In the genomic region with DNA sequence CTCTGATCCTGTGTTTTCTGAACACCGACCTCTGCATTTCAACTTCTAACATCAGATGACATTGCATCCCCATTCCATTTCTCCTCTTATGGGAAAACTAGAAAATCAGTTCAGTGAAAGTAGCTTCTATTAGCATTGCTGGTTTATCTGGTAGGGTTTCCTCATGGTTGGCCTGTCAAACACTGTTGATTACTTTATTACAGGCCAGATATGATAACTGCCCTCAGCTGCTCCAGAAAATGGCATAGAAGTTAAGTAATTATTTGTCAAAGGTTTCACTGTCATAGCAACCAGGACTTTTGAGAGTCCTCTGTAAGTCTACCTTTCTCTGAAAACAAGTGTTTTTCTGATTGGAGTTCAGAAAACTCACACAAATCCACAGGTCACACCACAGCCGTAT, we compare ENCODE assay signal across 2 cellular contexts.
TF ChIP-seq lines count a peak whose summit lies in the region.

No MANE protein-coding gene starts in this region.

TF ChIP-seq in HEK293, 187 proteins besides CTCF, POLR2A, EP300 and RAD21:
- TF ChIP-seq SCRT1 (tag by site-specific recombination; IDR thresholded peaks at IDR 0.05; ENCODE audit: borderline replicate concordance) (no peak), ZNF624 (tag by site-specific recombination; IDR thresholded peaks at IDR 0.05) (no peak), KLF9 (tag by site-specific recombination; IDR thresholded peaks at IDR 0.05; ENCODE audit: low read depth) (no peak), PRDM1 (tag by site-specific recombination; IDR thresholded peaks at IDR 0.05) (peak; percentile 72), ZNF37A (tag by site-specific recombination; IDR thresholded peaks at IDR 0.05) (no peak), ZNF510 (tag by site-specific recombination; IDR thresholded peaks at IDR 0.05; ENCODE audit: insufficient replicate concordance) (no peak), HOXD13 (CRISPR knock-in tag; IDR thresholded peaks at IDR 0.05; ENCODE audit: borderline replicate concordance) (no peak), KLF10 (tag by site-specific recombination; IDR thresholded peaks at IDR 0.05) (no peak)

TF ChIP-seq in HepG2, 621 proteins besides CTCF, POLR2A, EP300 and RAD21:
- TF ChIP-seq GMEB1 (CRISPR knock-in tag; IDR thresholded peaks at IDR 0.05; ENCODE audit: borderline replicate concordance) = no peak
- no peak for TF ChIP-seq HNRNPK (IDR thresholded peaks at IDR 0.05; ENCODE audit: low read depth, low read length, poor library complexity, severe bottlenecking)
- TF ChIP-seq KLF6 (CRISPR knock-in tag; IDR thresholded peaks at IDR 0.05) = no peak
- no peak for TF ChIP-seq SMAD1 (CRISPR knock-in tag; IDR thresholded peaks at IDR 0.05; ENCODE audit: borderline replicate concordance, low read depth)
- no peak for TF ChIP-seq NFAT5 (CRISPR knock-in tag; IDR thresholded peaks at IDR 0.05)
- no peak for TF ChIP-seq ZKSCAN1 (IDR thresholded peaks at IDR 0.05; ENCODE audit: low read length)
- no peak for TF ChIP-seq JUNB (CRISPR knock-in tag; IDR thresholded peaks at IDR 0.05; ENCODE audit: borderline replicate concordance)
- TF ChIP-seq MED13 (CRISPR knock-in tag; IDR thresholded peaks at IDR 0.05) = no peak
